ENCODE assay signal across 32 cellular contexts in the genomic region with DNA sequence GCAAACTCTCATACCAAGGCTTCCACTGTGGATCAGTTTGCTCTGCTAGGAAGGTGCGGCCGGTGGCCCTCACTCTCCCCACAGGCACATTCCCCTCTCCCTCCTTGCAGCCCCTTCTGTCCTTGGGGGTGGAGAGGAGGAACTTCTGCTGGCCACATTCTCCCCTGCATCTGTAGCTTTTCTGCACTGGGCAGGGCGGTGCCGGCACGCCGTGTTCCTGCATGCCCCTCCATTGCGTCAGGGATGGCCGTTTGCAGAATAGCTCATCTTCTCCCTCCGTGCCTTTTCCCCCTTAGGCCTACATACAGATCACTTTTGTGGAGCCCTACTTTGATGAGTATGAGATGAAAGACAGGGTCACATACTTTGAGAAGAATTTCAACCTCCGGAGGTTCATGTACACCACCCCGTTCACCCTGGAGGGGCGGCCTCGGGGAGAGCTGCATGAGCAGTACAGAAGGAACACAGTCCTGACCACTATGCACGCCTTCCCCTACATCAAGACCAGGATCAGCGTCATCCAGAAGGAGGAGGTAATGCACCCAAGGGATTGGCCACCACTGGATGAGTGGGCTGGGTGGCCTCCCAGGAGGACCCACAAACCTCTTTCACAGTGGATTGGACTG. TPM values are rescaled to one million over a fixed set of nuclear protein-coding genes. Genes with fewer than 3 reads are reported as not detected.
DNase-seq lines count a peak whose midpoint lies in the region; ATAC-seq, FAIRE-seq and TF ChIP-seq lines count a peak whose summit lies in the region.
"Had no signal": no experiment of that assay in that cellular context is flagged by ENCODE, and none has a peak within 500 bp of the region (broad histone marks: within the 10 kb centered on the region; RNA-seq: fewer than 3 reads in every experiment).

No MANE protein-coding gene starts in this region.

- TF ChIP-seq POLR2A in right lobe of liver (IDR thresholded peaks at IDR 0.05) (no peak), HepG2 (IDR thresholded peaks at IDR 0.05; ENCODE audit: insufficient read depth in 1 of 2, low read depth in 2 of 2, low read length in 2 of 2) (no peak)

- peaks cover 0 to 3% (median 0%) of the 10 kb centered on the region in 4 donors for H3K4me1 ChIP-seq in right lobe of liver
- H3K4me1 ChIP-seq in HepG2 (ENCODE audit: insufficient read depth, low read length): no peaks in the 10 kb centered on the region
- peaks cover 31% of the 10 kb centered on the region for H3K4me1 ChIP-seq in keratinocyte (ENCODE audit: control insufficient read depth, extremely low read depth, insufficient read depth, low read length)
- H3K4me1 ChIP-seq: esophagus muscularis mucosa, pancreas had no signal

- CTCF ChIA-PET in HepG2 (lab: Yijun Ruan, JAX; ENCODE audit: low intra/inter-chr PET ratio, low total read pairs): no interaction called here

- peaks cover 16% of the 10 kb centered on the region for H3K4me1 Mint-ChIP-seq in activated T-helper 17 cell treated with anti-CD3 and anti-CD28 coated beads, Interleukin-2, amount 50 U/mL, for 72 hours

- no peak for TF ChIP-seq RAD21 in HepG2 (CRISPR knock-in tag; IDR thresholded peaks at IDR 0.05)

- POLR2A ChIA-PET in HepG2 (lab: Yijun Ruan, JAX): no interaction called here

- H3K79me2 ChIP-seq in HepG2 (ENCODE audit: insufficient read depth, low read length) (no peaks in the 10 kb centered on the region), keratinocyte (ENCODE audit: control insufficient read depth, insufficient read depth, low read length) (no peaks in the 10 kb centered on the region)

- no peak overlapping the region for H3K27ac ChIP-seq in right lobe of liver
- H3K27ac ChIP-seq in HepG2 (ENCODE audit: extremely low read length, insufficient read depth, low read length): no peak overlapping the region
- H3K27ac ChIP-seq in keratinocyte (ENCODE audit: control insufficient read depth, insufficient read depth, low read length): peak overlapping the region; percentile 19
- no peak overlapping the region for H3K27ac ChIP-seq in coronary artery
- H3K27ac ChIP-seq: esophagus muscularis mucosa, pancreas, thoracic aorta, vagina had no signal

- H3K4me3 Mint-ChIP-seq in activated T-helper 17 cell treated with anti-CD3 and anti-CD28 coated beads, Interleukin-2, amount 50 U/mL, for 72 hours: no peak overlapping the region
- H3K4me3 Mint-ChIP-seq: nephron progenitor cell had no signal

- H3K4me3 ChIP-seq in right lobe of liver (no peak overlapping the region), HepG2 (replicated peaks in 1 of 3; ENCODE audit: insufficient read depth in 1 of 3, low read depth in 2 of 3, low read length in 3 of 3) (no peak overlapping the region), keratinocyte (ENCODE audit: control insufficient read depth in 2 of 3, extremely low read depth in 1 of 3, insufficient read depth in 2 of 3, low read depth in 1 of 3, low read length in 3 of 3) (no peak overlapping the region), coronary artery (no peak overlapping the region)
- H3K4me3 ChIP-seq: esophagus muscularis mucosa, pancreas, thoracic aorta, vagina had no signal

- ATAC-seq in right lobe of liver (peak in 3 of 4 donors; percentile 37 to 65 (median 48)), HepG2 (no peak), HG02623 (IDR thresholded peaks at IDR 0.05; ENCODE audit: unreplicated experiment) (no peak)
- ATAC-seq in activated T-helper 17 cell treated with anti-CD3 and anti-CD28 coated beads, Interleukin-2, amount 50 U/mL, for 72 hours (replicated peaks): no peak
- ATAC-seq: pancreas; stimulated activated naive CD8-positive, alpha-beta T cell treated with anti-CD3 and anti-CD28 coated beads, Interleukin-15, Interleukin-2, amounts not matched to agents 100 U/mL and 50 U/mL, for 24 hours had no signal

- H3K4me2 ChIP-seq in HepG2 (ENCODE audit: low read depth, low read length) (no peak overlapping the region), keratinocyte (ENCODE audit: control insufficient read depth, extremely low read depth, insufficient read depth, low read depth, low read length) (peak overlapping the region; percentile 25)

- H3K36me3 Mint-ChIP-seq in activated T-helper 17 cell treated with anti-CD3 and anti-CD28 coated beads, Interleukin-2, amount 50 U/mL, for 72 hours (ENCODE audit: low read depth): peaks cover 93% of the 10 kb centered on the region

- DNase-seq in right lobe of liver (no peak), HepG2 (ENCODE audit: low spot score) (no peak), keratinocyte (ENCODE audit: low read depth, low spot score) (peak; percentile 50), coronary artery (ENCODE audit: low spot score) (no peak), COLO668 (lab: John Stamatoyannopoulos, UW; ENCODE audit: unreplicated experiment) (no peak)
- DNase-seq: activated CD4-positive, CD25-positive, alpha-beta regulatory T cell; activated CD8-positive, alpha-beta memory T cell treated with anti-CD3 and anti-CD28 coated beads for 24 hours; activated naive CD4-positive, alpha-beta T cell treated with anti-CD3 and anti-CD28 coated beads, Interleukin-2, amount 50 U/mL, for 16 hours; activated T-cell treated with anti-CD3 and anti-CD28 coated beads, Interleukin-2, amount 50 U/mL, for 48 hours; aorta; C1 segment of cervical spinal cord; cerebellar nuclear complex; effector CD4-positive, alpha-beta T cell; HCEC 1CT; left ventricle myocardium superior; midbrain; NCI-H1417; NCI-H2081; NCI-H446 treated with DMSO at 0.1 percent for 48 hours; nephron progenitor cell; OCI-M1; pancreas; Right ventricle myocardium superior; stimulated activated CD4-positive, alpha-beta T cell treated with anti-CD3 and anti-CD28 coated beads, Interleukin-12 subunit alpha, Interleukin-12 subunit beta, amount 100 ng/mL, for 4 hours; stimulated activated CD4-positive, alpha-beta T cell treated with anti-CD3 and anti-CD28 coated beads, Interleukin-4, amount 100 ng/mL, for 4 hours; stimulated activated naive CD8-positive, alpha-beta T cell treated with anti-CD3 and anti-CD28 coated beads, Interleukin-15, Interleukin-2, amounts not matched to agents 100 U/mL and 50 U/mL, for 24 hours had no signal

- 93% methylated on average over 3 of the region's 15 CpGs for WGBS in right lobe of liver (ENCODE audit: insufficient coverage, low coverage, low lambda C conversion rate, missing lambda C conversion rate)
- WGBS in HepG2 (ENCODE audit: low lambda C conversion rate): 76% methylated on average over 15 of the region's 15 CpGs

- in situ Hi-C loops in HepG2 (cut with HindIII; ENCODE audit: extremely low pct_ligation_motif_present, low pct_unique_long_range_greater_than_20kb): no loop called here

- H3K9me3 ChIP-seq in right lobe of liver: no peaks in the 10 kb centered on the region
- H3K9me3 ChIP-seq in HepG2 (ENCODE audit: low read length): no peaks in the 10 kb centered on the region
- H3K9me3 ChIP-seq in keratinocyte (ENCODE audit: control insufficient read depth, low read depth, low read length): no peaks in the 10 kb centered on the region
- H3K9me3 ChIP-seq: esophagus muscularis mucosa, pancreas, thoracic aorta, vagina had no signal

- H3K9me3 Mint-ChIP-seq in activated T-helper 17 cell treated with anti-CD3 and anti-CD28 coated beads, Interleukin-2, amount 50 U/mL, for 72 hours: no peaks in the 10 kb centered on the region

- no TSS peak for BruUV-seq in HepG2 (replicated peaks; lab: Mats Ljungman, UMichigan)

- H4K20me1 ChIP-seq in HepG2 (ENCODE audit: insufficient read depth, low read length) (no peaks in the 10 kb centered on the region), keratinocyte (ENCODE audit: control insufficient read depth, extremely low read depth, insufficient read depth, low read length) (no peaks in the 10 kb centered on the region)

- TF ChIP-seq EP300 in HepG2 (IDR thresholded peaks at IDR 0.05; ENCODE audit: low read depth in 2 of 2, low read length in 2 of 2): no peak
- no peak for TF ChIP-seq EP300 in HepG2 (CRISPR knock-in tag; IDR thresholded peaks at IDR 0.05; ENCODE audit: borderline replicate concordance)

- dilution Hi-C loops in keratinocyte (cut with MboI; ENCODE audit: extremely low pct_ligation_motif_present, low sequenced_read_pairs): no loop called here

- TF ChIP-seq CTCF in right lobe of liver (IDR thresholded peaks at IDR 0.05): no peak
- no peak for TF ChIP-seq CTCF in HepG2 (CRISPR knock-in tag; IDR thresholded peaks at IDR 0.05)
- TF ChIP-seq CTCF in keratinocyte (optimal IDR thresholded peaks at IDR 0.05 in 1 of 3, IDR thresholded peaks at IDR 0.05 in 1 of 3, conservative IDR thresholded peaks at IDR 0.05 in 1 of 3; ENCODE audit: extremely low read depth in 1 of 3, insufficient read depth in 2 of 3, low read length in 3 of 3): no peak
- TF ChIP-seq CTCF in coronary artery (IDR thresholded peaks at IDR 0.05): no peak

- H3K27ac Mint-ChIP-seq in activated T-helper 17 cell treated with anti-CD3 and anti-CD28 coated beads, Interleukin-2, amount 50 U/mL, for 72 hours: peak overlapping the region; percentile 53
- H3K27ac Mint-ChIP-seq: nephron progenitor cell had no signal

- peaks cover 0 to 2% (median 0%) of the 10 kb centered on the region in 4 donors for H3K36me3 ChIP-seq in right lobe of liver
- H3K36me3 ChIP-seq in HepG2 (replicated peaks in 1 of 2; ENCODE audit: control insufficient read depth in 1 of 2, insufficient read depth in 2 of 2, low read length in 2 of 2): no peaks in the 10 kb centered on the region
- no peaks in the 10 kb centered on the region for H3K36me3 ChIP-seq in keratinocyte (ENCODE audit: control insufficient read depth in 2 of 2, extremely low read depth in 1 of 2, insufficient read depth in 2 of 2, low read length in 2 of 2)
- H3K36me3 ChIP-seq: pancreas, thoracic aorta, vagina had no signal

- H3K27me3 Mint-ChIP-seq in activated T-helper 17 cell treated with anti-CD3 and anti-CD28 coated beads, Interleukin-2, amount 50 U/mL, for 72 hours: no peaks in the 10 kb centered on the region

- H3K27me3 ChIP-seq in right lobe of liver (no peaks in the 10 kb centered on the region), HepG2 (ENCODE audit: control insufficient read depth in 1 of 2, insufficient read depth in 2 of 2, low read length in 2 of 2) (no peaks in the 10 kb centered on the region), keratinocyte (ENCODE audit: control insufficient read depth, extremely low read depth, insufficient read depth, low read length) (no peaks in the 10 kb centered on the region)
- H3K27me3 ChIP-seq: esophagus muscularis mucosa, pancreas, vagina had no signal

- no peak for FAIRE-seq in HepG2 (lab: Jason Lieb, UNC)
- FAIRE-seq in keratinocyte (lab: Jason Lieb, UNC): no peak
- FAIRE-seq: GM19239, pancreas had no signal

- no peaks in the 10 kb centered on the region for H3K9me1 ChIP-seq in keratinocyte (ENCODE audit: control insufficient read depth, extremely low read depth, insufficient read depth, low read length)

- H2AFZ ChIP-seq in HepG2 (ENCODE audit: low read length) (no peak overlapping the region), keratinocyte (ENCODE audit: control insufficient read depth, low read length) (no peak overlapping the region)

- intact Hi-C loops in right lobe of liver (cut with DNase I): no loop called here
- intact Hi-C loops in HepG2 (cut with micrococcal nuclease; ENCODE audit: unreplicated experiment): no loop called here

- no peak overlapping the region for H3K9ac ChIP-seq in HepG2 (ENCODE audit: insufficient read depth, low read depth, low read length)
- no peak overlapping the region for H3K9ac ChIP-seq in keratinocyte (ENCODE audit: control insufficient read depth, extremely low read depth, insufficient read depth, low read length)

RNA-seq across cellular contexts. Expression of a gene that starts 58.3 kb away (rescaled TPM):
- total RNA-seq in right lobe of liver (10 to 100 TPM; 60.0 to 86.7 (median 71.5) TPM), HepG2 (2016; rRNA removed; fragmentation: Illumina TruSeq; extraction: Trizol) (67.0 and 70.0 TPM in 2 replicates)
- 13.0 and 13.6 TPM in 2 replicates for total RNA-seq in HepG2 (2016; cell fraction: cytosol; rRNA removed; fragmentation: Illumina TruSeq; extraction: Trizol; ENCODE audit: low read depth)
- total RNA-seq in HepG2 (2016; cell fraction: insoluble cytoplasmic fraction; rRNA removed; fragmentation: Illumina TruSeq; extraction: Trizol): 62.1 and 68.7 TPM in 2 replicates
- total RNA-seq in HepG2 (2016; cell fraction: membrane; rRNA removed; fragmentation: Illumina TruSeq; extraction: Trizol): 26.5 and 27.0 TPM in 2 replicates
- 68.6 and 77.4 TPM in 2 replicates for total RNA-seq in HepG2 (2016; cell fraction: nucleus; rRNA removed; fragmentation: Illumina TruSeq; extraction: Trizol)
- polyA plus RNA-seq in HepG2 (2011; rRNA removed) (214 and 235 TPM in 2 replicates), keratinocyte (89.6 to 114 TPM (median 91.1 TPM) in 3 replicates)
- polyA plus RNA-seq in HepG2 (2011; cell fraction: cytosol; rRNA removed): 176 and 202 TPM in 2 replicates
- polyA plus RNA-seq in HepG2 (2011; cell fraction: nucleus; rRNA removed): 210 and 216 TPM in 2 replicates
- 137 and 141 TPM in 2 replicates for polyA plus RNA-seq in HepG2 (2012)
- 3.8 and 5.1 TPM in 2 replicates for polyA plus RNA-seq in HepG2 (2016; cell fraction: cytosol; fragmentation: Illumina TruSeq; extraction: Trizol; ENCODE audit: low read depth)
- 56.4 and 60.9 TPM in 2 replicates for polyA plus RNA-seq in HepG2 (2016; cell fraction: insoluble cytoplasmic fraction; fragmentation: Illumina TruSeq; extraction: Trizol; ENCODE audit: low read depth)
- polyA plus RNA-seq in HepG2 (2016; cell fraction: membrane; fragmentation: Illumina TruSeq; extraction: Trizol; ENCODE audit: low read depth): 12.3 and 13.0 TPM in 2 replicates
- 95.8 and 106 TPM in 2 replicates for polyA plus RNA-seq in HepG2 (2016; cell fraction: nucleus; fragmentation: Illumina TruSeq; extraction: Trizol; ENCODE audit: insufficient read depth, low read depth)
- 14.6 and 459 TPM in 2 replicates for polyA minus RNA-seq in HepG2 (2011; rRNA and poly(A)+ RNA removed; ENCODE audit: low replicate concordance)
- polyA minus RNA-seq in HepG2 (2011; cell fraction: cytosol; rRNA and poly(A)+ RNA removed): 141 and 150 TPM in 2 replicates
- 189 and 226 TPM in 2 replicates for polyA minus RNA-seq in HepG2 (2011; cell fraction: nucleus; rRNA and poly(A)+ RNA removed)
- total RNA-seq in activated T-helper 17 cell treated with anti-CD3 and anti-CD28 coated beads, Interleukin-2, amount 50 U/mL, for 72 hours: 1 to 10 TPM; 3.5 to 5.8 TPM
- 49.9 TPM for polyA plus RNA-seq in keratinocyte (2011; ENCODE audit: low read depth)
- 52.4 and 67.0 TPM in 2 replicates for polyA plus RNA-seq in keratinocyte (2011; cell fraction: cytosol; rRNA removed)
- 196 and 207 TPM in 2 replicates for polyA plus RNA-seq in keratinocyte (2011; cell fraction: nucleus; rRNA removed)
- polyA plus RNA-seq in keratinocyte (2012; ENCODE audit: low replicate concordance): 54.4 and 62.2 TPM in 2 replicates
- 103 to 196 TPM (median 173 TPM) in 3 replicates for polyA minus RNA-seq in keratinocyte
- polyA minus RNA-seq in keratinocyte (2011; cell fraction: cytosol; rRNA and poly(A)+ RNA removed): 91.5 TPM
- polyA minus RNA-seq in keratinocyte (2011; cell fraction: nucleus; rRNA and poly(A)+ RNA removed): 138 and 206 TPM in 2 replicates

Comparison
In these comparisons a context has a peak if more than half of its experiments do, and no peak if none do; other contexts are left out.
1. ATAC-seq: peak in right lobe of liver (3 of 4); none in HepG2 (single experiment), activated T-helper 17 cell treated with anti-CD3 and anti-CD28 coated beads, Interleukin-2, amount 50 U/mL, for 72 hours (single experiment) and HG02623 (single experiment).